1 cellular context compared by ENCODE assay signal in the genomic region with DNA sequence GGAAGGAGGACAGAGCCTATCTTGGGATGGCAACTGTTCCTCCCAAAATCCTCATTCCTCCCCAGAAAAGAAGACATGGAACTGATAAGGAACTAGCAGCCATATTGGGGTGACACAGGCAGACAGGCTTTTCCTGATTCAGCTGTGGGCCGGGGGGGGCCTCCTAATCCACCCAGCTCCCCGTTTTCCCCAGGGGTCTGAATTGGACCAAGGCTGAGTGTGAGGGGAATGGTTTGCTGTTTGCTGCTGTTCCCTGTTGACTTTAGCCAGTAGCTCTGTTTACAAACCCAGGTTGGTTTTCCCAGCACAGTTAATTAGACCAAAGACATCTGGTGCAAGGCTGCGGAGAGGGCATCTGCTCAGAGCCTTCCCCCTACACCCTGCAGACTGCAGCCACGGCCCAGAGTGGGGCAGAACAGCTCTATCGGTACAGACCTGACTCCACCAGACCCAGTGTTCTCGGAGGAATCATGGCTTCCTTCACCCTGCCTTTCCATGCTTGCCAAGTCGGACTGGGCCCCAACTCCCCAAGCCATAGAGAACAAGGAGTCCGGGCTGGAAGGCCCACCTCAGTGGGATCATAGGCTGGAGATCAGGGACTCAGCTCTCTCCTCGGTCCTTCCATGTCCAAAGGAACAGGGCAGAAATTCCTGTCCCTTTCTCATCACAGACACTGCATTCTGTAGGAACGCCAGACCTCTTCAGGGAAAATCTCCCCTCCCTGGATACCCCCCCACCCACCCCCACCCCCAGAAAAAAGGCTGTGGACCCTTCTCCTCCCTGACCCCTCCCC.
TF ChIP-seq lines count a peak whose summit lies in the region.

No MANE protein-coding gene starts in this region.

TF ChIP-seq in GM12878, 131 proteins besides CTCF, POLR2A, EP300 and RAD21 (continued from another document):
- TF ChIP-seq KAT2A (conservative IDR thresholded peaks at IDR 0.05; ENCODE audit: control insufficient read depth, low read depth, low read length) (no peak), STAT1 (conservative IDR thresholded peaks at IDR 0.05) (no peak), KDM1A (IDR thresholded peaks at IDR 0.05; ENCODE audit: borderline replicate concordance) (no peak), JUND (IDR thresholded peaks at IDR 0.05; ENCODE audit: low read depth, low read length) (no peak), ZBED1 (IDR thresholded peaks at IDR 0.05; ENCODE audit: borderline replicate concordance) (no peak), MTA2 (IDR thresholded peaks at IDR 0.05; ENCODE audit: low read depth) (no peak), IRF4 (IDR thresholded peaks at IDR 0.05; ENCODE audit: low read depth, low read length) (no peak), NBN (IDR thresholded peaks at IDR 0.05) (no peak), CHD2 (IDR thresholded peaks at IDR 0.05; ENCODE audit: borderline replicate concordance, low read depth, low read length) (no peak), BCL3 (IDR thresholded peaks at IDR 0.05; ENCODE audit: borderline replicate concordance, insufficient read depth, low read depth, low read length, poor library complexity, severe bottlenecking) (no peak), EGR1 (IDR thresholded peaks at IDR 0.05; ENCODE audit: borderline replicate concordance in 1 of 2, low read depth in 2 of 2, low read length in 2 of 2) (no peak)
- TF ChIP-seq, protein P1, sequence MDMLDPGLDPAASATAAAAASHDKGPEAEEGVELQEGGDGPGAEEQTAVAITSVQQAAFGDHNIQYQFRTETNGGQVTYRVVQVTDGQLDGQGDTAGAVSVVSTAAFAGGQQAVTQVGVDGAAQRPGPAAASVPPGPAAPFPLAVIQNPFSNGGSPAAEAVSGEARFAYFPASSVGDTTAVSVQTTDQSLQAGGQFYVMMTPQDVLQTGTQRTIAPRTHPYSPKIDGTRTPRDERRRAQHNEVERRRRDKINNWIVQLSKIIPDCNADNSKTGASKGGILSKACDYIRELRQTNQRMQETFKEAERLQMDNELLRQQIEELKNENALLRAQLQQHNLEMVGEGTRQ (IDR thresholded peaks at IDR 0.05; ENCODE audit: borderline replicate concordance, low read depth, low read length), result no peak
